ENCODE assay signal across 23 cellular contexts in the genomic region with DNA sequence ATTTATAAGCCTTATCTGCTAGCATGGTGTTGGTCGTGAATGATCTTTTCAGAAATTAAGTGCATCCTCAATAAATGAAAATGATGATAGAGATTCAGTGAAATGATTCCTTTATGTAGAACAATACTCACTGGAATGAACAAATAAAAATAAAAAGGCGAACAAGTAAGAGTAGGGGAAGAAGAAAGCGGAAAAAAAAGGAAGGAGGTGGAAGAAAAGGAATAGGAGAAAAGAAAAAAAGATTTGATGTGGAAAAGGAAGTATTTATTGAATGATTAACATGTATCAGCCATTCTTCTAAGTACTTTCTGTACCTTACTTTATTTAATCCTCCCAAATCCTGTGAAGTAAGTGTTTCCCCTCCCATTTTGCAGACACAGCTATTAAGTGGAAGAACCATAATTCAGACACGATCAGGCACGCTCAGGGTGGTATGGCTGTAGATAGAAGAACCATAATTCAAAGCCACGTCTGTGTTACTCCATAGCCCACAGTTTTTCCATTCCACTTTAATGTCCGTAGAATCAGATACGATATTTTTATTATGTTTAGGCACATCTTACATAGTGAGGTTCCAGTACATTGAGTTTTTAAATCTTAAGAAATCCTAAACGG.
DNase-seq lines count a peak whose midpoint lies in the region; ATAC-seq and TF ChIP-seq lines count a peak whose summit lies in the region.
"Had no signal": no experiment of that assay in that cellular context is flagged by ENCODE, and none has a peak within 500 bp of the region (broad histone marks: within the 10 kb centered on the region; RNA-seq: fewer than 3 reads in every experiment).

No MANE protein-coding gene starts in this region.

- H3K36me3 ChIP-seq in HEK293 (ENCODE audit: control insufficient read depth in 2 of 2, insufficient read depth in 1 of 2, low read length in 2 of 2) = no peaks in the 10 kb centered on the region
- H3K36me3 ChIP-seq: BLaER1 treated with 17β-estradiol and CSF1 and Interleukin-3, amounts not matched to agents 10 nM and 100 nM; SJCRH30 had no signal

- no peak overlapping the region for H3K4me3 ChIP-seq in HEK293 (ENCODE audit: low read depth, low read length)
- H3K4me3 ChIP-seq: BLaER1 treated with 17β-estradiol and CSF1 and Interleukin-3, amounts not matched to agents 10 nM and 100 nM; SJCRH30 had no signal

- peak; percentile 61 for DNase-seq in DMS153 treated with DMSO at 0.1 percent for 48 hours (lab: John Stamatoyannopoulos, UW; ENCODE audit: unreplicated experiment)
- DNase-seq in DMS153 (lab: John Stamatoyannopoulos, UW) = no peak
- peak; percentile 70 for DNase-seq in NCI-H2227 treated with DMSO at 0.1 percent for 48 hours (lab: John Stamatoyannopoulos, UW)
- no peak for DNase-seq in SW480 (ENCODE audit: low spot score)
- DNase-seq in NCI-H226 = no peak
- DNase-seq: Caco-2; CD4-positive, alpha-beta memory T cell; DMS53; IMR-90; MV-4-11; NCI-H1436; NCI-H187 treated with DMSO at 0.1 percent for 48 hours; NCI-H2107; NCI-H446 treated with DMSO at 0.1 percent for 48 hours; NCI-H774; OCI-M1; SJCRH30; T-helper 9 cell had no signal

- CTCF ChIA-PET in HEK293 (lab: Yijun Ruan, JAX) = interaction anchor here (0.7 to 0.8 kb wide), 2 partner anchors 20 to 180 kb away, joined by 3 read pairs; no protein-coding TSS in a partner anchor

- POLR2A ChIA-PET in HEK293 (lab: Yijun Ruan, JAX) = no interaction called here

- TF ChIP-seq CTCF in HEK293 (tag by site-specific recombination; IDR thresholded peaks at IDR 0.05) = no peak

- ATAC-seq in esophagus mucosa = peak; percentile 67
- no peak for ATAC-seq in HG03196 (IDR thresholded peaks at IDR 0.05; ENCODE audit: unreplicated experiment)

- H3K9me3 ChIP-seq in HEK293 (ENCODE audit: control insufficient read depth, insufficient read depth, low read depth, low read length) = no peaks in the 10 kb centered on the region
- H3K9me3 ChIP-seq: BLaER1 treated with 17β-estradiol and CSF1 and Interleukin-3, amounts not matched to agents 10 nM and 100 nM; Caco-2; SJCRH30 had no signal

- peaks cover 5% of the 10 kb centered on the region; the same call in 1 of the 2 replicates for H3K4me1 ChIP-seq in HEK293 (ENCODE audit: control insufficient read depth, insufficient read depth, low read length)
- H3K4me1 ChIP-seq: SJCRH30 had no signal

- no peak overlapping the region for H3K27ac ChIP-seq in HEK293 (ENCODE audit: extremely low read depth, low read depth, low read length)
- H3K27ac ChIP-seq: 22Rv1; BLaER1 treated with 17β-estradiol and CSF1 and Interleukin-3, amounts not matched to agents 10 nM and 100 nM; SJCRH30 had no signal

TF ChIP-seq in HEK293, 187 proteins besides CTCF, POLR2A, EP300 and RAD21:
- TF ChIP-seq ZNF670 (tag by site-specific recombination; IDR thresholded peaks at IDR 0.05; ENCODE audit: low read depth) = no peak
- TF ChIP-seq ZNF366 (tag by site-specific recombination; conservative IDR thresholded peaks at IDR 0.05) = peak; percentile 54; the same call in 1 of the 2 replicates
- peak; percentile 28; the same call in 1 of the 2 replicates for TF ChIP-seq ZNF341 (tag by site-specific recombination; IDR thresholded peaks at IDR 0.05; ENCODE audit: low read depth)
- no peak for TF ChIP-seq TCF7L2 (IDR thresholded peaks at IDR 0.05; ENCODE audit: borderline replicate concordance, low read depth, low read length)
- peak; percentile 45; the same call in 1 of the 2 replicates for TF ChIP-seq ZNF843 (tag by site-specific recombination; IDR thresholded peaks at IDR 0.05)
- no peak for TF ChIP-seq SALL2 (tag by site-specific recombination; IDR thresholded peaks at IDR 0.05; ENCODE audit: borderline replicate concordance)
- TF ChIP-seq, protein P1, sequence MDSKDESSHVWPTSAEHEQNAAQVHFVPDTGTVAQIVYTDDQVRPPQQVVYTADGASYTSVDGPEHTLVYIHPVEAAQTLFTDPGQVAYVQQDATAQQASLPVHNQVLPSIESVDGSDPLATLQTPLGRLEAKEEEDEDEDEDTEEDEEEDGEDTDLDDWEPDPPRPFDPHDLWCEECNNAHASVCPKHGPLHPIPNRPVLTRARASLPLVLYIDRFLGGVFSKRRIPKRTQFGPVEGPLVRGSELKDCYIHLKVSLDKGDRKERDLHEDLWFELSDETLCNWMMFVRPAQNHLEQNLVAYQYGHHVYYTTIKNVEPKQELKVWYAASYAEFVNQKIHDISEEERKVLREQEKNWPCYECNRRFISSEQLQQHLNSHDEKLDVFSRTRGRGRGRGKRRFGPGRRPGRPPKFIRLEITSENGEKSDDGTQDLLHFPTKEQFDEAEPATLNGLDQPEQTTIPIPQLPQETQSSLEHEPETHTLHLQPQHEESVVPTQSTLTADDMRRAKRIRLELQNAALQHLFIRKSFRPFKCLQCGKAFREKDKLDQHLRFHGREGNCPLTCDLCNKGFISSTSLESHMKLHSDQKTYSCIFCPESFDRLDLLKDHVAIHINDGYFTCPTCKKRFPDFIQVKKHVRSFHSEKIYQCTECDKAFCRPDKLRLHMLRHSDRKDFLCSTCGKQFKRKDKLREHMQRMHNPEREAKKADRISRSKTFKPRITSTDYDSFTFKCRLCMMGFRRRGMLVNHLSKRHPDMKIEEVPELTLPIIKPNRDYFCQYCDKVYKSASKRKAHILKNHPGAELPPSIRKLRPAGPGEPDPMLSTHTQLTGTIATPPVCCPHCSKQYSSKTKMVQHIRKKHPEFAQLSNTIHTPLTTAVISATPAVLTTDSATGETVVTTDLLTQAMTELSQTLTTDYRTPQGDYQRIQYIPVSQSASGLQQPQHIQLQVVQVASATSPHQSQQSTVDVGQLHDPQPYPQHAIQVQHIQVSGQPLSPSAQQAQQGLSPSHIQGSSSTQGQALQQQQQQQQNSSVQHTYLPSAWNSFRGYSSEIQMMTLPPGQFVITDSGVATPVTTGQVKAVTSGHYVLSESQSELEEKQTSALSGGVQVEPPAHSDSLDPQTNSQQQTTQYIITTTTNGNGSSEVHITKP (tag by site-specific recombination; IDR thresholded peaks at IDR 0.05) = peak; percentile 26; the same call in 1 of the 2 replicates
- peak; percentile 56; the same call in 1 of the 2 replicates for TF ChIP-seq PRDM1 (tag by site-specific recombination; IDR thresholded peaks at IDR 0.05)
- TF ChIP-seq ZNF610 (tag by site-specific recombination; IDR thresholded peaks at IDR 0.05; ENCODE audit: borderline replicate concordance) = 0 out of 2 replicates have a peak, but pooled peaks have one; percentile 33
- TF ChIP-seq ZBTB17 (tag by site-specific recombination; IDR thresholded peaks at IDR 0.05) = peak; percentile 41; the same call in 1 of the 2 replicates
- 0 out of 2 replicates have a peak, but pooled peaks have one; percentile 28 for TF ChIP-seq ZNF561 (tag by site-specific recombination; IDR thresholded peaks at IDR 0.05; ENCODE audit: borderline replicate concordance)
- TF ChIP-seq, protein P2, sequence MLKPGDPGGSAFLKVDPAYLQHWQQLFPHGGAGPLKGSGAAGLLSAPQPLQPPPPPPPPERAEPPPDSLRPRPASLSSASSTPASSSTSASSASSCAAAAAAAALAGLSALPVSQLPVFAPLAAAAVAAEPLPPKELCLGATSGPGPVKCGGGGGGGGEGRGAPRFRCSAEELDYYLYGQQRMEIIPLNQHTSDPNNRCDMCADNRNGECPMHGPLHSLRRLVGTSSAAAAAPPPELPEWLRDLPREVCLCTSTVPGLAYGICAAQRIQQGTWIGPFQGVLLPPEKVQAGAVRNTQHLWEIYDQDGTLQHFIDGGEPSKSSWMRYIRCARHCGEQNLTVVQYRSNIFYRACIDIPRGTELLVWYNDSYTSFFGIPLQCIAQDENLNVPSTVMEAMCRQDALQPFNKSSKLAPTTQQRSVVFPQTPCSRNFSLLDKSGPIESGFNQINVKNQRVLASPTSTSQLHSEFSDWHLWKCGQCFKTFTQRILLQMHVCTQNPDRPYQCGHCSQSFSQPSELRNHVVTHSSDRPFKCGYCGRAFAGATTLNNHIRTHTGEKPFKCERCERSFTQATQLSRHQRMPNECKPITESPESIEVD (tag by site-specific recombination; IDR thresholded peaks at IDR 0.05) = peak; percentile 81
- no peak for TF ChIP-seq ZNF514 (tag by site-specific recombination; IDR thresholded peaks at IDR 0.05)
- TF ChIP-seq IKZF3 (tag by site-specific recombination; IDR thresholded peaks at IDR 0.05) = 0 out of 2 replicates have a peak, but pooled peaks have one; percentile 27
- TF ChIP-seq GLIS2 (tag by site-specific recombination; IDR thresholded peaks at IDR 0.05) = no peak
- TF ChIP-seq, protein P3, sequence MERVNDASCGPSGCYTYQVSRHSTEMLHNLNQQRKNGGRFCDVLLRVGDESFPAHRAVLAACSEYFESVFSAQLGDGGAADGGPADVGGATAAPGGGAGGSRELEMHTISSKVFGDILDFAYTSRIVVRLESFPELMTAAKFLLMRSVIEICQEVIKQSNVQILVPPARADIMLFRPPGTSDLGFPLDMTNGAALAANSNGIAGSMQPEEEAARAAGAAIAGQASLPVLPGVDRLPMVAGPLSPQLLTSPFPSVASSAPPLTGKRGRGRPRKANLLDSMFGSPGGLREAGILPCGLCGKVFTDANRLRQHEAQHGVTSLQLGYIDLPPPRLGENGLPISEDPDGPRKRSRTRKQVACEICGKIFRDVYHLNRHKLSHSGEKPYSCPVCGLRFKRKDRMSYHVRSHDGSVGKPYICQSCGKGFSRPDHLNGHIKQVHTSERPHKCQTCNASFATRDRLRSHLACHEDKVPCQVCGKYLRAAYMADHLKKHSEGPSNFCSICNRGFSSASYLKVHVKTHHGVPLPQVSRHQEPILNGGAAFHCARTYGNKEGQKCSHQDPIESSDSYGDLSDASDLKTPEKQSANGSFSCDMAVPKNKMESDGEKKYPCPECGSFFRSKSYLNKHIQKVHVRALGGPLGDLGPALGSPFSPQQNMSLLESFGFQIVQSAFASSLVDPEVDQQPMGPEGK (tag by site-specific recombination; IDR thresholded peaks at IDR 0.05) = no peak
- TF ChIP-seq, protein P4, sequence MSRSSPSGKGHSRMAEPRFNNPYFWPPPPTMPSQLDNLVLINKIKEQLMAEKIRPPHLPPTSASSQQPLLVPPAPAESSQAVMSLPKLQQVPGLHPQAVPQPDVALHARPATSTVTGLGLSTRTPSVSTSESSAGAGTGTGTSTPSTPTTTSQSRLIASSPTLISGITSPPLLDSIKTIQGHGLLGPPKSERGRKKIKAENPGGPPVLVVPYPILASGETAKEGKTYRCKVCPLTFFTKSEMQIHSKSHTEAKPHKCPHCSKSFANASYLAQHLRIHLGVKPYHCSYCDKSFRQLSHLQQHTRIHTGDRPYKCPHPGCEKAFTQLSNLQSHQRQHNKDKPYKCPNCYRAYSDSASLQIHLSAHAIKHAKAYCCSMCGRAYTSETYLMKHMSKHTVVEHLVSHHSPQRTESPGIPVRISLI (tag by site-specific recombination; IDR thresholded peaks at IDR 0.05) = no peak
- TF ChIP-seq YY1 (tag by site-specific recombination; IDR thresholded peaks at IDR 0.05) = no peak

Comparison
In these comparisons a context has a peak if more than half of its experiments do, and no peak if none do; other contexts are left out.
1. DNase-seq: peak in DMS153 treated with DMSO at 0.1 percent for 48 hours (single experiment) and NCI-H2227 treated with DMSO at 0.1 percent for 48 hours (single experiment); none in DMS153 (single experiment), SW480 (single experiment) and NCI-H226 (single experiment).